In the genomic region with DNA sequence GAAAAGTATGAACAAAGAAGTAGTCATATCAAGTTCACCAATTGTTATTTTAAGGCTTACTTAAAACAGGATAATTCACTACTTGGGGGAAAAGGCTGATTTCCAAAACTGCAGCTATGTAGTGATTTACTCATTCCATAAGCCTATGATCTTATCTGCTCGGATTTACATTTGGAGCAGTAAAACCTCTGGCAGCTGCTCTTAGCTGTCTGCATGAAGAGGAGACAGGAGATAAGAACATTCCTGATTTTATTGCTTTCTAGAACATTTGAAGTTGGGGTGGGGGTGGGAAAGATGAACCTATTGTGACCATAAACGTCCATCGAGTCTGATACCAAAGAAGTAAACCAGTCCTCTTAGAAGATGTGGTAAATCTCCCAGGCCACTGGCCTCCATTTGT, we compare ENCODE assay signal across 23 cellular contexts.
DNase-seq lines count a peak whose midpoint lies in the region; TF ChIP-seq lines count a peak whose summit lies in the region.
"Had no signal": no experiment of that assay in that cellular context is flagged by ENCODE, and none has a peak within 500 bp of the region (broad histone marks: within the 10 kb centered on the region; RNA-seq: fewer than 3 reads in every experiment).

No MANE protein-coding gene starts in this region.

- H3K79me2 ChIP-seq in trophoblast cell (ENCODE audit: control insufficient read depth, insufficient read depth, low read length, poor library complexity) = peaks cover 2% of the 10 kb centered on the region

- no peak overlapping the region for H2AK5ac ChIP-seq in trophoblast cell (ENCODE audit: low read length)

- no CpG with 5 or more reads among the region's 3 CpGs for WGBS in trophoblast cell (ENCODE audit: extremely low coverage, insufficient coverage, insufficient read length)

- peaks cover 21% of the 10 kb centered on the region for H3K79me1 ChIP-seq in trophoblast cell (ENCODE audit: low read length)

- no peak overlapping the region for H4K12ac ChIP-seq in trophoblast cell (ENCODE audit: low read depth, low read length)

- no peak overlapping the region for H3K14ac ChIP-seq in trophoblast cell (ENCODE audit: low read length)

- H3K4ac ChIP-seq in trophoblast cell (ENCODE audit: low read depth, low read length) = no peak overlapping the region

- peaks cover 14% of the 10 kb centered on the region for H3K36me3 Mint-ChIP-seq in Caco-2 (ENCODE audit: insufficient read depth, unreplicated experiment)
- H3K36me3 Mint-ChIP-seq: activated naive CD4-positive, alpha-beta T cell treated with anti-CD3 and anti-CD28 coated beads, Interleukin-2, amount 50 U/mL, for 72 hours; CD4-positive, CD25-positive, alpha-beta regulatory T cell had no signal

- POLR2A ChIA-PET in Caco-2 (lab: Charles Lee) = interaction anchor here (0.7 kb wide), 1 partner anchor 90 kb away, joined by 7 read pairs; no protein-coding TSS in a partner anchor
- POLR2A ChIA-PET in HEK293T (lab: Yijun Ruan, JAX) = no interaction called here

- H3K18ac ChIP-seq in trophoblast cell (ENCODE audit: low read length) = no peak overlapping the region

- peak overlapping the region; percentile 97 for H3K27ac ChIP-seq in trophoblast cell (ENCODE audit: low read depth, low read length)
- H3K27ac ChIP-seq: KMS-11 had no signal

- no peaks in the 10 kb centered on the region for H3K36me3 ChIP-seq in Caco-2 (ENCODE audit: control insufficient read depth, insufficient read depth, low read length)
- peaks cover 3 to 17% of the 10 kb centered on the region in 2 experiments for H3K36me3 ChIP-seq in trophoblast cell (ENCODE audit: control insufficient read depth in 1 of 2, insufficient read depth in 2 of 2, low read length in 2 of 2)

- TF ChIP-seq CTCF in Caco-2 (IDR thresholded peaks at IDR 0.05; ENCODE audit: insufficient read depth in 1 of 2, low read depth in 1 of 2, low read length in 1 of 2, severe bottlenecking in 1 of 2, unreplicated experiment in 1 of 2) (no peak), LNCaP clone FGC (IDR thresholded peaks at IDR 0.05; ENCODE audit: control insufficient read depth, extremely low read depth, insufficient read depth) (no peak), fibroblast of villous mesenchyme (IDR thresholded peaks at IDR 0.05; ENCODE audit: insufficient read depth, low read depth, low read length) (no peak)

- H3K9me3 ChIP-seq in Caco-2 (peaks cover 27% of the 10 kb centered on the region), trophoblast cell (ENCODE audit: insufficient read depth, low read depth, low read length) (no peaks in the 10 kb centered on the region)

- H3K4me1 Mint-ChIP-seq in Caco-2 (ENCODE audit: low read depth, unreplicated experiment) = peaks cover 28% of the 10 kb centered on the region
- H3K4me1 Mint-ChIP-seq: activated B cell treated with CpG ODN at 0.5 μM for 24 hours; activated T-helper 17 cell treated with anti-CD3 and anti-CD28 coated beads, Interleukin-2, amount 50 U/mL, for 72 hours; CD4-positive, CD25-positive, alpha-beta regulatory T cell had no signal

- H3K9me3 Mint-ChIP-seq in Caco-2 (ENCODE audit: unreplicated experiment) = peaks cover 13% of the 10 kb centered on the region
- H3K9me3 Mint-ChIP-seq: activated naive CD4-positive, alpha-beta T cell treated with anti-CD3 and anti-CD28 coated beads, Interleukin-2, amount 50 U/mL, for 72 hours; activated T-helper 17 cell treated with anti-CD3 and anti-CD28 coated beads, Interleukin-2, amount 50 U/mL, for 72 hours had no signal

- no peak overlapping the region for H3K23ac ChIP-seq in trophoblast cell (ENCODE audit: low read length)

- H3K4me1 ChIP-seq in Caco-2 (peaks cover 35% of the 10 kb centered on the region), trophoblast cell (ENCODE audit: control insufficient read depth in 1 of 2, insufficient read depth in 2 of 2, low read length in 2 of 2) (peaks cover 7 to 14% of the 10 kb centered on the region in 2 experiments)

- H2BK5ac ChIP-seq in trophoblast cell (ENCODE audit: low read depth, low read length, poor library complexity) = peak overlapping the region; percentile 83

- no peak overlapping the region for H2AFZ ChIP-seq in trophoblast cell (ENCODE audit: insufficient read depth, low read length, poor library complexity)

- intact Hi-C loops in Caco-2 (cut with micrococcal nuclease; ENCODE audit: unreplicated experiment) = loop anchor here (1.0 to 5.0 kb wide), 6 partner anchors 28 to 394 kb away; a partner anchor contains a TSS

- H3K27ac Mint-ChIP-seq in Caco-2 (ENCODE audit: unreplicated experiment) = peak overlapping the region; percentile 63
- H3K27ac Mint-ChIP-seq: activated B cell treated with CpG ODN at 0.5 μM for 24 hours; activated naive CD4-positive, alpha-beta T cell treated with anti-CD3 and anti-CD28 coated beads, Interleukin-2, amount 50 U/mL, for 72 hours; activated T-helper 17 cell treated with anti-CD3 and anti-CD28 coated beads, Interleukin-2, amount 50 U/mL, for 72 hours; CD4-positive, CD25-positive, alpha-beta regulatory T cell had no signal

- H3K4me3 Mint-ChIP-seq in Caco-2 (ENCODE audit: unreplicated experiment) = peak overlapping the region; percentile 12
- H3K4me3 Mint-ChIP-seq: activated B cell treated with CpG ODN at 0.5 μM for 24 hours; activated T-helper 17 cell treated with anti-CD3 and anti-CD28 coated beads, Interleukin-2, amount 50 U/mL, for 72 hours; CD4-positive, CD25-positive, alpha-beta regulatory T cell had no signal

- H3K4me2 ChIP-seq in trophoblast cell (ENCODE audit: low read length) = peak overlapping the region; percentile 8
- H3K4me2 ChIP-seq: KMS-11 had no signal

- H3K9ac ChIP-seq in trophoblast cell (ENCODE audit: low read length) = no peak overlapping the region
- H3K9ac ChIP-seq: KMS-11 had no signal

- H4K91ac ChIP-seq in trophoblast cell (ENCODE audit: low read depth, low read length) = no peak overlapping the region

- H3K4me3 ChIP-seq in Caco-2 (ENCODE audit: low read depth, low read length) (no peak overlapping the region), LNCaP clone FGC (ENCODE audit: low read depth, low read length) (no peak overlapping the region), fibroblast of villous mesenchyme (ENCODE audit: low read depth, low read length) (no peak overlapping the region), trophoblast cell (ENCODE audit: low read depth, low read length) (no peak overlapping the region)
- H3K4me3 ChIP-seq: lung had no signal

- DNase-seq in Caco-2 = peak; percentile 70 to 82
- DNase-seq in LNCaP clone FGC (ENCODE audit: low read depth) = peak; percentile 19
- DNase-seq in fibroblast of villous mesenchyme (ENCODE audit: low read depth) = peak; percentile 97
- peak in 1 of 2 donors; percentile 9 for DNase-seq in trophoblast cell
- DNase-seq in HEK293T (ENCODE audit: extremely low spot score) = no peak
- no peak for DNase-seq in retina
- DNase-seq in NCI-H1694 treated with DMSO at 0.1 percent for 48 hours (lab: John Stamatoyannopoulos, UW) = no peak
- DNase-seq: activated B cell treated with CpG ODN at 0.5 μM for 24 hours; activated CD4-positive, alpha-beta T cell treated with anti-CD3 and anti-CD28 coated beads, Interleukin-2, amount 50 U/mL, for 4 hours; activated CD8-positive, alpha-beta memory T cell treated with anti-CD3 and anti-CD28 coated beads, Interleukin-2, amount 50 U/mL, for 48 hours; CD4-positive, CD25-positive, alpha-beta regulatory T cell; central memory CD4-positive, alpha-beta T cell; dermis blood vessel endothelial cell; kidney glomerular epithelial cell; MV-4-11; NCI-H187; NCI-H748 treated with DMSO at 0.1 percent for 48 hours; substantia nigra; T-helper 9 cell had no signal

- H3K27me3 ChIP-seq in Caco-2 (replicated peaks; ENCODE audit: control insufficient read depth, insufficient read depth, low read length) = no peaks in the 10 kb centered on the region
- no peaks in the 10 kb centered on the region for H3K27me3 ChIP-seq in trophoblast cell (ENCODE audit: insufficient read depth, low read length)

- BruUV-seq in Caco-2 (replicated peaks; lab: Mats Ljungman, UMichigan) = no TSS peak

- no peak overlapping the region for H2BK12ac ChIP-seq in trophoblast cell (ENCODE audit: low read length)

- H4K8ac ChIP-seq in trophoblast cell (ENCODE audit: low read depth, low read length) = no peak overlapping the region

- H3K27me3 Mint-ChIP-seq in Caco-2 (ENCODE audit: insufficient read depth, unreplicated experiment) = no peaks in the 10 kb centered on the region
- H3K27me3 Mint-ChIP-seq: activated B cell treated with CpG ODN at 0.5 μM for 24 hours; CD4-positive, CD25-positive, alpha-beta regulatory T cell had no signal

- CTCF ChIA-PET in Caco-2 (lab: Charles Lee) (interaction anchor here (0.6 to 0.8 kb wide), 4 partner anchors 11 to 425 kb away, joined by 3 to 5 read pairs (median 4); no protein-coding TSS in a partner anchor), HEK293T (lab: Yijun Ruan, JAX) (no interaction called here)

- H2BK120ac ChIP-seq in trophoblast cell (ENCODE audit: insufficient read depth, low read length, poor library complexity) = peak overlapping the region; percentile 81

TF ChIP-seq in HEK293T, 16 proteins besides CTCF, POLR2A, EP300 and RAD21:
- no peak for TF ChIP-seq CTBP1 (IDR thresholded peaks at IDR 0.05; ENCODE audit: borderline replicate concordance)

Comparison
In these comparisons a context has a peak if more than half of its experiments do, and no peak if none do; other contexts are left out.
1. DNase-seq: peak in Caco-2 (2 of 2), LNCaP clone FGC (single experiment) and fibroblast of villous mesenchyme (single experiment); none in HEK293T (single experiment), retina (single experiment) and NCI-H1694 treated with DMSO at 0.1 percent for 48 hours (single experiment).